ENCODE assay signal across 13 cellular contexts in the genomic region with DNA sequence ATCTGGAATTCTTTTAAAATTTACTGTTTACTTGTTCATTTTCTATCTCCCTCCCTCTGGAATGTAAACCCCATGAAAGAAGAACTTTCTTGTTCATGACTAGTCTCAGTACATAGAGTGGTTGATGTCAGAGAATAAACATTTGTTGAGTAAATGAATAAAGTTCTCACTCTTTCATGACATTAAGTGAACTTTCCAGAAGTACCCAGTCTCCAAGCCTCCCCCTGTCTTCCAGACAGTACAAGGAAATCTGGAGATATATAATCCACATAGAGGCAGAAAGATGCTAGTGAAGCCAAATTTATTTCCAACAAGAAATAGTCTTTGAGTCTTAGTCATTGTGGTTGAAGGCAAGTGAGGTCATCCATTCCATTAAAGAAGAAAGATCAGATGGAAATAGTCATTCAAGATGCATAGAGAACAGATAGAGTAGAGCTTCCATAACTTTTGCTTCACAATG.
DNase-seq lines count a peak whose midpoint lies in the region; ATAC-seq and TF ChIP-seq lines count a peak whose summit lies in the region.
"Had no signal": no experiment of that assay in that cellular context is flagged by ENCODE, and none has a peak within 500 bp of the region (broad histone marks: within the 10 kb centered on the region; RNA-seq: fewer than 3 reads in every experiment).

No MANE protein-coding gene starts in this region.

- no peak overlapping the region for H3K9ac ChIP-seq in endodermal cell (ENCODE audit: extremely low read depth, low read length, poor library complexity, severe bottlenecking)

- no peaks in the 10 kb centered on the region for H3K4me1 Mint-ChIP-seq in activated CD8-positive, alpha-beta T cell treated with anti-CD3 and anti-CD28 coated beads for 36 hours (ENCODE audit: low read depth)
- no peaks in the 10 kb centered on the region for H3K4me1 Mint-ChIP-seq in endodermal cell

- H3K4me1 ChIP-seq in left lung (no peaks in the 10 kb centered on the region), endodermal cell (ENCODE audit: control insufficient read depth, insufficient read depth, low read length) (no peaks in the 10 kb centered on the region)

- POLR2A ChIA-PET in activated CD8-positive, alpha-beta T cell treated with anti-CD3 and anti-CD28 coated beads for 36 hours (lab: Charles Lee): no interaction called here

- H3K36me3 Mint-ChIP-seq in activated CD8-positive, alpha-beta T cell treated with anti-CD3 and anti-CD28 coated beads for 36 hours (ENCODE audit: low read depth): no peaks in the 10 kb centered on the region
- H3K36me3 Mint-ChIP-seq in endodermal cell (ENCODE audit: low read depth): no peaks in the 10 kb centered on the region

- H3K9me3 ChIP-seq in left lung (no peaks in the 10 kb centered on the region), endodermal cell (ENCODE audit: control insufficient read depth, low read length) (peaks cover 3% of the 10 kb centered on the region)

- peak; percentile 42 for ATAC-seq in Right ventricle myocardium inferior
- peak; percentile 73 for ATAC-seq in left lung
- ATAC-seq in activated CD8-positive, alpha-beta T cell treated with anti-CD3 and anti-CD28 coated beads for 36 hours: no peak
- ATAC-seq in HG03457 (IDR thresholded peaks at IDR 0.05; ENCODE audit: unreplicated experiment): no peak
- ATAC-seq: activated CD4-positive, CD25-positive, alpha-beta regulatory T cell treated with anti-CD3 and anti-CD28 coated beads, Interleukin-2, amount 50 U/mL, for 24 hours; left colon had no signal

- TF ChIP-seq CTCF in choroid plexus epithelial cell (conservative IDR thresholded peaks at IDR 0.05; ENCODE audit: low read depth, low read length): peak; percentile 17
- no peak for TF ChIP-seq CTCF in left lung (IDR thresholded peaks at IDR 0.05)
- no peak for TF ChIP-seq CTCF in activated CD8-positive, alpha-beta T cell treated with anti-CD3 and anti-CD28 coated beads for 36 hours (IDR thresholded peaks at IDR 0.05)
- no peak for TF ChIP-seq CTCF in endodermal cell (conservative IDR thresholded peaks at IDR 0.05)

- intact Hi-C loops in Right ventricle myocardium inferior (cut with DNase I): no loop called here
- intact Hi-C loops in cardiac septum (cut with DNase I): loop anchor here (5.0 kb wide), 1 partner anchor 41 kb away; no protein-coding TSS in a partner anchor
- intact Hi-C loops in left lung (cut with DNase I): no loop called here
- intact Hi-C loops in activated CD8-positive, alpha-beta T cell treated with anti-CD3 and anti-CD28 coated beads for 36 hours (cut with micrococcal nuclease): no loop called here

- H3K4me3 Mint-ChIP-seq in activated CD8-positive, alpha-beta T cell treated with anti-CD3 and anti-CD28 coated beads for 36 hours: no peak overlapping the region
- no peak overlapping the region for H3K4me3 Mint-ChIP-seq in endodermal cell

- peaks cover 8% of the 10 kb centered on the region for H3K27me3 Mint-ChIP-seq in activated CD8-positive, alpha-beta T cell treated with anti-CD3 and anti-CD28 coated beads for 36 hours
- peaks cover 3% of the 10 kb centered on the region for H3K27me3 Mint-ChIP-seq in endodermal cell (ENCODE audit: insufficient read depth)

- CTCF ChIA-PET in activated CD8-positive, alpha-beta T cell treated with anti-CD3 and anti-CD28 coated beads for 36 hours (lab: Charles Lee): no interaction called here

- H3K27ac ChIP-seq in left lung (peak overlapping the region; percentile 51 to 71), endodermal cell (ENCODE audit: low read depth, low read length) (no peak overlapping the region)
- H3K27ac ChIP-seq: RWPE1 had no signal

- DNase-seq in Right ventricle myocardium inferior (ENCODE audit: missing footprints) (no peak), cardiac septum (ENCODE audit: low spot score) (no peak), choroid plexus epithelial cell (ENCODE audit: low read depth) (peak; percentile 72), left lung (no peak), endodermal cell (no peak), SKM-1 treated with dmso at 0.1 percent for 144 hours (lab: John Stamatoyannopoulos, UW; ENCODE audit: unreplicated experiment) (no peak)
- no peak for DNase-seq in activated CD8-positive, alpha-beta T cell treated with anti-CD3 and anti-CD28 coated beads for 36 hours
- DNase-seq: effector CD4-positive, alpha-beta T cell; left colon; NCI-H2029 had no signal

- no peaks in the 10 kb centered on the region for H3K36me3 ChIP-seq in left lung
- no peaks in the 10 kb centered on the region for H3K36me3 ChIP-seq in endodermal cell (ENCODE audit: control insufficient read depth, insufficient read depth, low read length)

- no peak overlapping the region for H3K27ac Mint-ChIP-seq in activated CD8-positive, alpha-beta T cell treated with anti-CD3 and anti-CD28 coated beads for 36 hours
- H3K27ac Mint-ChIP-seq in endodermal cell: no peak overlapping the region

- H3K27me3 ChIP-seq in left lung (no peaks in the 10 kb centered on the region), endodermal cell (ENCODE audit: control insufficient read depth, insufficient read depth, low read length, poor library complexity, severe bottlenecking) (no peaks in the 10 kb centered on the region)

- no peaks in the 10 kb centered on the region for H3K9me3 Mint-ChIP-seq in activated CD8-positive, alpha-beta T cell treated with anti-CD3 and anti-CD28 coated beads for 36 hours
- H3K9me3 Mint-ChIP-seq in endodermal cell: peaks cover 2% of the 10 kb centered on the region

- H3K4me3 ChIP-seq in choroid plexus epithelial cell (ENCODE audit: low read depth, low read length) (no peak overlapping the region), left lung (no peak overlapping the region), endodermal cell (ENCODE audit: low read length) (no peak overlapping the region)

Comparison
In these comparisons a context has a peak if more than half of its experiments do, and no peak if none do; other contexts are left out.
1. ATAC-seq: peak in Right ventricle myocardium inferior (single experiment) and left lung (single experiment); none in activated CD8-positive, alpha-beta T cell treated with anti-CD3 and anti-CD28 coated beads for 36 hours (single experiment) and HG03457 (single experiment).